ENCODE assay signal across 21 cellular contexts in the genomic region with DNA sequence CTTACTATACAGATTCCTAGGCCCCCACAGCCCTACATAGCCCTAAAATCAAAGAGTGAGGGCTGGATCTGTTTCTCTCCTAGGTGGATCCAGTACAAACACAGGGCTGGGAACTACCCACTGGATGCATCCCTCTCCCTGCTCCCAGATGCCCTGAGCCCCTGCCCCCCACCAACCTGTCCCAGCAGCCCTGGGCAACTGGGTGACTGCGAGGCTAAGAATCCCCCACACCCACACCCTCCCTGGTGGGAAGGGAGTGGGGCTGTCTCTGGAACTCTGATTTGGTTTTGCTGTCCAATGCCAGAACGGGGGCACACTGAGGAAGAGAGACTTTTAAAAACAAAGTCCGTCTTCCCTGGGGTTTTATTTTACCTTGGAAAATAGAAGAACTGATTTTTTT.
DNase-seq lines count a peak whose midpoint lies in the region; ATAC-seq and TF ChIP-seq lines count a peak whose summit lies in the region.
"Had no signal": no experiment of that assay in that cellular context is flagged by ENCODE, and none has a peak within 500 bp of the region (broad histone marks: within the 10 kb centered on the region; RNA-seq: fewer than 3 reads in every experiment).

No MANE protein-coding gene starts in this region.

- H3K4me3 ChIP-seq in left ventricle myocardium inferior (no peak overlapping the region), mucosa of descending colon (no peak overlapping the region), aorta (ENCODE audit: low read length in 2 of 2) (no peak overlapping the region), HAP-1 (no peak overlapping the region)
- H3K4me3 ChIP-seq: adrenal gland, esophagus muscularis mucosa, MG63, psoas muscle, thyroid gland had no signal

- intact Hi-C loops in Right ventricle myocardium inferior (cut with DNase I) (no loop called here), left ventricle myocardium inferior (cut with micrococcal nuclease) (no loop called here), mucosa of descending colon (cut with DNase I, micrococcal nuclease) (no loop called here), aorta (cut with DNase I) (no loop called here)
- intact Hi-C loops in activated CD8-positive, alpha-beta T cell treated with anti-CD3 and anti-CD28 coated beads for 36 hours (cut with micrococcal nuclease) = loop anchor here (10.0 kb wide), 1 partner anchor 107 kb away; no protein-coding TSS in a partner anchor

- no peak overlapping the region for H3K27ac ChIP-seq in left ventricle myocardium inferior (replicated peaks)
- H3K27ac ChIP-seq in aorta (ENCODE audit: low read depth in 1 of 2, low read length in 2 of 2) = no peak overlapping the region
- H3K27ac ChIP-seq: esophagus muscularis mucosa, HL-60, psoas muscle, thyroid gland had no signal

- POLR2A ChIA-PET in activated CD8-positive, alpha-beta T cell treated with anti-CD3 and anti-CD28 coated beads for 36 hours (lab: Charles Lee) = no interaction called here

- H3K4me1 ChIP-seq in left ventricle myocardium inferior (peaks cover 69% of the 10 kb centered on the region), mucosa of descending colon (ENCODE audit: low read depth) (peaks cover 21% of the 10 kb centered on the region), aorta (ENCODE audit: control insufficient read depth in 1 of 2, insufficient read depth in 2 of 2, low read length in 2 of 2) (no peaks in the 10 kb centered on the region), HAP-1 (no peaks in the 10 kb centered on the region)

- no peaks in the 10 kb centered on the region for H3K36me3 Mint-ChIP-seq in activated CD8-positive, alpha-beta T cell treated with anti-CD3 and anti-CD28 coated beads for 36 hours (ENCODE audit: low read depth)
- H3K36me3 Mint-ChIP-seq: IgD-negative memory B cell; naive thymus-derived CD4-positive, alpha-beta T cell had no signal

- H3K27me3 ChIP-seq in left ventricle myocardium inferior (ENCODE audit: low read depth) (no peaks in the 10 kb centered on the region), aorta (ENCODE audit: control insufficient read depth in 1 of 2, insufficient read depth in 2 of 2, low read length in 1 of 2) (no peaks in the 10 kb centered on the region), HAP-1 (ENCODE audit: low read depth) (no peaks in the 10 kb centered on the region)
- H3K27me3 ChIP-seq: adrenal gland, esophagus muscularis mucosa, MG63, thyroid gland had no signal

- H3K4me1 Mint-ChIP-seq in activated CD8-positive, alpha-beta T cell treated with anti-CD3 and anti-CD28 coated beads for 36 hours (ENCODE audit: low read depth) = peaks cover 85% of the 10 kb centered on the region

- H3K27me3 Mint-ChIP-seq in activated CD8-positive, alpha-beta T cell treated with anti-CD3 and anti-CD28 coated beads for 36 hours = no peaks in the 10 kb centered on the region
- H3K27me3 Mint-ChIP-seq: naive thymus-derived CD4-positive, alpha-beta T cell had no signal

- H3K9me3 Mint-ChIP-seq in activated CD8-positive, alpha-beta T cell treated with anti-CD3 and anti-CD28 coated beads for 36 hours = no peaks in the 10 kb centered on the region
- H3K9me3 Mint-ChIP-seq: IgD-negative memory B cell; naive thymus-derived CD4-positive, alpha-beta T cell had no signal

- DNase-seq in Right ventricle myocardium inferior (ENCODE audit: missing footprints) (peak; percentile 17), left ventricle myocardium inferior (no peak), mucosa of descending colon (peak in 2 of 3 donors; percentile 11 to 16), aorta (peak; percentile 23 to 55), NCI-H1930 (lab: John Stamatoyannopoulos, UW) (no peak), HAP-1 (ENCODE audit: low spot score in 2 of 2) (no peak), GM13977 (ENCODE audit: low spot score) (no peak)
- no peak for DNase-seq in activated CD8-positive, alpha-beta T cell treated with anti-CD3 and anti-CD28 coated beads for 36 hours
- DNase-seq: activated CD8-positive, alpha-beta memory T cell treated with anti-CD3 and anti-CD28 coated beads for 24 hours; caudate nucleus; HCEC 1CT; mammary epithelial cell; MG63; naive thymus-derived CD4-positive, alpha-beta T cell; NCI-H146; thyroid gland had no signal

- H3K9me3 ChIP-seq in left ventricle myocardium inferior (replicated peaks) (no peaks in the 10 kb centered on the region), mucosa of descending colon (no peaks in the 10 kb centered on the region), aorta (ENCODE audit: control insufficient read depth, low read length) (no peaks in the 10 kb centered on the region), HAP-1 (no peaks in the 10 kb centered on the region)
- H3K9me3 ChIP-seq: adrenal gland, esophagus muscularis mucosa, MG63, psoas muscle, thyroid gland had no signal

- H3K36me3 ChIP-seq in left ventricle myocardium inferior (no peaks in the 10 kb centered on the region), mucosa of descending colon (ENCODE audit: low read depth) (no peaks in the 10 kb centered on the region), aorta (ENCODE audit: control insufficient read depth in 1 of 2, insufficient read depth in 2 of 2, low read length in 1 of 2) (no peaks in the 10 kb centered on the region), HAP-1 (replicated peaks) (no peaks in the 10 kb centered on the region)
- H3K36me3 ChIP-seq: adrenal gland, MG63, thyroid gland had no signal

- TF ChIP-seq CTCF in left ventricle myocardium inferior (IDR thresholded peaks at IDR 0.05; ENCODE audit: borderline replicate concordance) (no peak), mucosa of descending colon (IDR thresholded peaks at IDR 0.05) (no peak), GM13977 (IDR thresholded peaks at IDR 0.05; ENCODE audit: extremely low read depth, insufficient read depth, missing control alignments) (no peak)
- TF ChIP-seq CTCF in activated CD8-positive, alpha-beta T cell treated with anti-CD3 and anti-CD28 coated beads for 36 hours (IDR thresholded peaks at IDR 0.05) = no peak

- no peak overlapping the region for H3K4me3 Mint-ChIP-seq in activated CD8-positive, alpha-beta T cell treated with anti-CD3 and anti-CD28 coated beads for 36 hours
- H3K4me3 Mint-ChIP-seq: IgD-negative memory B cell; naive thymus-derived CD4-positive, alpha-beta T cell had no signal

- CTCF ChIA-PET in activated CD8-positive, alpha-beta T cell treated with anti-CD3 and anti-CD28 coated beads for 36 hours (lab: Charles Lee) = no interaction called here

- H3K27ac Mint-ChIP-seq in activated CD8-positive, alpha-beta T cell treated with anti-CD3 and anti-CD28 coated beads for 36 hours = peak overlapping the region; percentile 64
- H3K27ac Mint-ChIP-seq: IgD-negative memory B cell had no signal

- WGBS in aorta, 2 donors = 80 to 86% methylated on average over 3 of the region's 3 CpGs

- in situ Hi-C loops in HAP-1 (cut with MboI; ENCODE audit: low sequenced_read_pairs) (no loop called here), GM13977 (cut with MboI; ENCODE audit: low pct_unique_long_range_greater_than_20kb, low sequenced_read_pairs, unreplicated experiment) (no loop called here)

- ATAC-seq in Right ventricle myocardium inferior (no peak), mucosa of descending colon (no peak), aorta (ENCODE audit: low FRiP score) (no peak)
- ATAC-seq in activated CD8-positive, alpha-beta T cell treated with anti-CD3 and anti-CD28 coated beads for 36 hours = no peak
- ATAC-seq: naive thymus-derived CD4-positive, alpha-beta T cell; psoas muscle had no signal

Comparison
In these comparisons a context has a peak if more than half of its experiments do, and no peak if none do; other contexts are left out.
1. DNase-seq: peak in Right ventricle myocardium inferior (single experiment), mucosa of descending colon (2 of 3) and aorta (2 of 2); none in left ventricle myocardium inferior (single experiment), activated CD8-positive, alpha-beta T cell treated with anti-CD3 and anti-CD28 coated beads for 36 hours (single experiment), NCI-H1930 (0 of 2), HAP-1 (0 of 2) and GM13977 (single experiment).